Comparison of ENCODE assay signal across 11 cellular contexts in genomic region chr5:91296691-91297143, GRCh38.
DNase-seq lines count a peak whose midpoint lies in the region; ATAC-seq, FAIRE-seq and TF ChIP-seq lines count a peak whose summit lies in the region.
"Had no signal": no experiment of that assay in that cellular context is flagged by ENCODE, and none has a peak within 500 bp of the region (broad histone marks: within the 10 kb centered on the region; RNA-seq: fewer than 3 reads in every experiment).

No MANE protein-coding gene starts in this region.

- ATAC-seq in gastrocnemius medialis = peak; percentile 89 to 96

- H3K9me3 ChIP-seq in ascending aorta = no peaks in the 10 kb centered on the region
- H3K9me3 ChIP-seq in left ventricle myocardium inferior (replicated peaks) = no peaks in the 10 kb centered on the region
- no peaks in the 10 kb centered on the region for H3K9me3 ChIP-seq in gastrocnemius medialis

- in situ Hi-C loops in gastrocnemius medialis (cut with MboI; ENCODE audit: low sequenced_read_pairs in 4 of 4) = loop anchor here in 1 of 4 donors (10.0 kb wide), 1 partner anchor 192 kb away; no protein-coding TSS in a partner anchor

- no peak for TF ChIP-seq POLR2A in gastrocnemius medialis (IDR thresholded peaks at IDR 0.05)

- H3K27me3 ChIP-seq in ascending aorta (no peaks in the 10 kb centered on the region), left ventricle myocardium inferior (ENCODE audit: low read depth) (no peaks in the 10 kb centered on the region), gastrocnemius medialis (no peaks in the 10 kb centered on the region)

- H3K4me3 ChIP-seq in ascending aorta = no peak overlapping the region
- no peak overlapping the region for H3K4me3 ChIP-seq in left ventricle myocardium inferior
- no peak overlapping the region for H3K4me3 ChIP-seq in gastrocnemius medialis

- intact Hi-C loops in ascending aorta (cut with DNase I) (loop anchor here (2.0 to 5.0 kb wide), 2 partner anchors 16 to 86 kb away; partner anchors contain the start of gene ARRDC3), left ventricle myocardium inferior (cut with micrococcal nuclease) (no loop called here), gastrocnemius medialis (cut with DNase I; ENCODE audit: low total_unique reads) (loop anchor here (1.0 to 2.0 kb wide), 2 partner anchors 16 kb away; no protein-coding TSS in a partner anchor)

- H3K27ac ChIP-seq in ascending aorta (peak overlapping the region; percentile 5 to 64), left ventricle myocardium inferior (replicated peaks) (peak overlapping the region; percentile 59), gastrocnemius medialis (peak overlapping the region; percentile 81 to 86 (median 85))

- TF ChIP-seq CTCF in ascending aorta (IDR thresholded peaks at IDR 0.05) (no peak), left ventricle myocardium inferior (IDR thresholded peaks at IDR 0.05; ENCODE audit: borderline replicate concordance) (no peak), gastrocnemius medialis (IDR thresholded peaks at IDR 0.05 in 4 of 5, conservative IDR thresholded peaks at IDR 0.05 in 1 of 5) (no peak)

- no peak for FAIRE-seq in frontal cortex (lab: Jason Lieb, UNC)

- peak; percentile 33 for DNase-seq in EL
- DNase-seq in ascending aorta (ENCODE audit: low spot score in 2 of 2) = peak in 1 of 2 donors; percentile 90
- DNase-seq in left ventricle myocardium inferior = peak; percentile 78
- DNase-seq in gastrocnemius medialis = peak; percentile 87 to 97
- no peak for DNase-seq in frontal cortex (ENCODE audit: low spot score in 2 of 2)
- no peak for DNase-seq in NCI-H524 treated with DMSO at 0.1 percent for 48 hours (lab: John Stamatoyannopoulos, UW)
- no peak for DNase-seq in NCI-H1105 treated with DMSO at 0.1 percent for 48 hours (lab: John Stamatoyannopoulos, UW)
- no peak for DNase-seq in activated CD4-positive, CD25-positive, alpha-beta regulatory T cell (lab: John Stamatoyannopoulos, UW)
- DNase-seq: activated effector memory CD4-positive, alpha-beta T cell treated with anti-CD3 and anti-CD28 coated beads, Interleukin-2, amount 50 U/mL, for 16 hours; CD4-positive, alpha-beta memory T cell; NCI-H2029 treated with DMSO at 0.1 percent for 48 hours had no signal

- H3K36me3 ChIP-seq in ascending aorta (no peaks in the 10 kb centered on the region), left ventricle myocardium inferior (no peaks in the 10 kb centered on the region), gastrocnemius medialis (no peaks in the 10 kb centered on the region)

- H3K4me1 ChIP-seq in ascending aorta (peaks cover 0 to 4% of the 10 kb centered on the region in 2 donors), left ventricle myocardium inferior (peaks cover 14% of the 10 kb centered on the region), gastrocnemius medialis (peaks cover 21 to 25% of the 10 kb centered on the region in 2 donors)

Comparison
In these comparisons a context has a peak if more than half of its experiments do, and no peak if none do; other contexts are left out.
1. DNase-seq: peak in EL (single experiment), left ventricle myocardium inferior (single experiment) and gastrocnemius medialis (2 of 2); none in frontal cortex (0 of 2), NCI-H524 treated with DMSO at 0.1 percent for 48 hours (single experiment), NCI-H1105 treated with DMSO at 0.1 percent for 48 hours (single experiment) and activated CD4-positive, CD25-positive, alpha-beta regulatory T cell (0 of 4).
2. H3K27ac ChIP-seq: peak in every context shown above with its lines; median percentile 85 in gastrocnemius medialis; 59 in left ventricle myocardium inferior; 34 in ascending aorta.